In the genomic region with DNA sequence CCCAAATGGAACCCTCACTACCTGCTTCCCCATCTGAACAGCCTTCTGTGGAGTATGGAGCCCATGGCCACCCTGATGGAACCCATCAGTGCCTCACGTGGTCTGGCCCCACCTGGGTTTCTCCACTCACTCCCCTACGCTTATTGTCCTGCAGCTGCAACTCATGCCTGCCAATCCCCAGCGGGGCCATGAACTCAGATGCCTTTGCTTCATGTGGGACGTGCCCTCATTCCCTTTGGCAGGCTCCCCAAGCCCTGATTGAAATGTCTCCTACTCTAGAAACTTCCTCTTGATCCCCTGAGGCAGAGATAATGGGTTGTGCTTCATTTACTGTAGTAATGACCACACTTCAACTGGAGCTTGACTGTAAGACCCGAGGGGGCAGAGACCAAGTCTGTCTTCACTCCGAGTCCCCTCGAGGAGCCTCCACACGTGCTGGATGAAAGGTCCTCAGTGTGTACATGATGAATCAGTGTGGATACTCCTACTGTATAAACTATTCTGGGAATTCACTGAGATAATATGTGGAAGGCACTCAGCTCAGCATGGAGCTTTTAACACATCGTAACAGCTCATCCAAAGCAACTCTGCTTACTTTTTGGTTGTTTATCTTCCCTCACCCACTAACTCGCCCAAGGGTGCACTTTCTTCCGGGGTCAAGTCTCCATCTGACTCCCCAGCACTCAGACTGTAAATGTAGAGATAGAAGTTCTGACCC, we compare ENCODE assay signal across 16 cellular contexts.
DNase-seq lines count a peak whose midpoint lies in the region; FAIRE-seq and TF ChIP-seq lines count a peak whose summit lies in the region.
"Had no signal": no experiment of that assay in that cellular context is flagged by ENCODE, and none has a peak within 500 bp of the region (broad histone marks: within the 10 kb centered on the region; RNA-seq: fewer than 3 reads in every experiment).

No MANE protein-coding gene starts in this region.

- H3K27ac ChIP-seq in CD4-positive, alpha-beta memory T cell (ENCODE audit: low read depth, low read length), result no peak overlapping the region
- H3K27ac ChIP-seq: gastrocnemius medialis had no signal

- no peaks in the 10 kb centered on the region for H3K27me3 ChIP-seq in CD4-positive, alpha-beta memory T cell (ENCODE audit: insufficient read depth, low read length)
- H3K27me3 ChIP-seq: gastrocnemius medialis had no signal

- H3K4me1 Mint-ChIP-seq in CD4-positive, alpha-beta memory T cell, result peaks cover 22 to 45% (median 31%) of the 10 kb centered on the region in 4 donors
- peaks cover 84% of the 10 kb centered on the region for H3K4me1 Mint-ChIP-seq in nephron progenitor cell

- no peak for DNase-seq in CD4-positive, alpha-beta memory T cell
- DNase-seq in RCC 7860 (ENCODE audit: low spot score) (peak; percentile 85), fibroblast of peridontal ligament (ENCODE audit: extremely low read depth) (peak; percentile 14), nephron progenitor cell (no peak), SIG-M5 (lab: John Stamatoyannopoulos, UW) (no peak), GF-D8 (lab: John Stamatoyannopoulos, UW) (no peak), NCI-H187 treated with DMSO at 0.1 percent for 48 hours (lab: John Stamatoyannopoulos, UW) (no peak)
- DNase-seq in stimulated activated naive CD4-positive, alpha-beta T cell (lab: John Stamatoyannopoulos, UW), result no peak
- DNase-seq: activated CD4-positive, alpha-beta T cell treated with anti-CD3 and anti-CD28 coated beads for 36 hours; activated T-cell treated with anti-CD3 and anti-CD28 coated beads, Interleukin-2, amount 50 U/mL, for 24 hours; amniotic stem cell; effector CD4-positive, alpha-beta T cell; gastrocnemius medialis; NCI-H1092 treated with DMSO at 0.1 percent for 48 hours; OCI-M1 had no signal

- H3K36me3 Mint-ChIP-seq in CD4-positive, alpha-beta memory T cell, result peaks cover 27 to 37% of the 10 kb centered on the region in 2 donors
- peaks cover 87% of the 10 kb centered on the region for H3K36me3 Mint-ChIP-seq in nephron progenitor cell (ENCODE audit: low read depth)

- peak; percentile 63 for FAIRE-seq in RCC 7860 (lab: Jason Lieb, UNC)

- intact Hi-C loops in CD4-positive, alpha-beta memory T cell (cut with micrococcal nuclease), result no loop called here

- POLR2A ChIA-PET in CD4-positive, alpha-beta memory T cell (lab: Charles Lee; ENCODE audit: partially characterized antibody), result no interaction called here

- no peaks in the 10 kb centered on the region for H3K9me3 ChIP-seq in CD4-positive, alpha-beta memory T cell (ENCODE audit: control insufficient read depth in 1 of 2, low read length in 2 of 2)
- H3K9me3 ChIP-seq: gastrocnemius medialis had no signal

- no peak overlapping the region for H3K4me3 ChIP-seq in CD4-positive, alpha-beta memory T cell (ENCODE audit: low read length in 2 of 2)
- H3K4me3 ChIP-seq: gastrocnemius medialis had no signal

- CTCF ChIA-PET in CD4-positive, alpha-beta memory T cell (lab: Charles Lee; ENCODE audit: partially characterized antibody), result no interaction called here

- H3K27me3 Mint-ChIP-seq in CD4-positive, alpha-beta memory T cell, result no peaks in the 10 kb centered on the region
- no peaks in the 10 kb centered on the region for H3K27me3 Mint-ChIP-seq in nephron progenitor cell (ENCODE audit: low read depth, poor library complexity)
- H3K27me3 Mint-ChIP-seq: activated CD4-positive, alpha-beta T cell treated with anti-CD3 and anti-CD28 coated beads for 36 hours; activated T-cell treated with anti-CD3 and anti-CD28 coated beads, Interleukin-2, amount 50 U/mL, for 24 hours; B cell had no signal

- peaks cover 31% of the 10 kb centered on the region for H3K4me1 ChIP-seq in CD4-positive, alpha-beta memory T cell (ENCODE audit: insufficient read depth, low read length)

- H3K9me3 Mint-ChIP-seq in CD4-positive, alpha-beta memory T cell, result peaks cover 0 to 3% (median 0%) of the 10 kb centered on the region in 8 donors
- no peaks in the 10 kb centered on the region for H3K9me3 Mint-ChIP-seq in nephron progenitor cell
- H3K9me3 Mint-ChIP-seq: activated T-cell treated with anti-CD3 and anti-CD28 coated beads, Interleukin-2, amount 50 U/mL, for 24 hours had no signal

- no peaks in the 10 kb centered on the region for H3K36me3 ChIP-seq in CD4-positive, alpha-beta memory T cell (ENCODE audit: insufficient read depth, low read length)
- H3K36me3 ChIP-seq: gastrocnemius medialis had no signal

- peak overlapping the region in 5 of 7 donors; percentile 15 to 65 (median 40) for H3K27ac Mint-ChIP-seq in CD4-positive, alpha-beta memory T cell
- H3K27ac Mint-ChIP-seq in nephron progenitor cell, result peak overlapping the region; percentile 88
- H3K27ac Mint-ChIP-seq: activated CD4-positive, alpha-beta T cell treated with anti-CD3 and anti-CD28 coated beads for 36 hours; activated T-cell treated with anti-CD3 and anti-CD28 coated beads, Interleukin-2, amount 50 U/mL, for 24 hours; B cell had no signal

- no peak for TF ChIP-seq CTCF in nephron progenitor cell (IDR thresholded peaks at IDR 0.05)

- H3K4me3 Mint-ChIP-seq in CD4-positive, alpha-beta memory T cell, result no peak overlapping the region
- H3K4me3 Mint-ChIP-seq in nephron progenitor cell, result no peak overlapping the region
- H3K4me3 Mint-ChIP-seq: activated CD4-positive, alpha-beta T cell treated with anti-CD3 and anti-CD28 coated beads for 36 hours; activated T-cell treated with anti-CD3 and anti-CD28 coated beads, Interleukin-2, amount 50 U/mL, for 24 hours; B cell had no signal

Comparison
In these comparisons a context has a peak if more than half of its experiments do, and no peak if none do; other contexts are left out.
1. DNase-seq: peak in RCC 7860 (single experiment) and fibroblast of peridontal ligament (single experiment); none in CD4-positive, alpha-beta memory T cell (0 of 5), nephron progenitor cell (single experiment), stimulated activated naive CD4-positive, alpha-beta T cell (0 of 6), SIG-M5 (single experiment), GF-D8 (single experiment) and NCI-H187 treated with DMSO at 0.1 percent for 48 hours (single experiment).